ENCODE assay signal across 26 cellular contexts in the genomic region with DNA sequence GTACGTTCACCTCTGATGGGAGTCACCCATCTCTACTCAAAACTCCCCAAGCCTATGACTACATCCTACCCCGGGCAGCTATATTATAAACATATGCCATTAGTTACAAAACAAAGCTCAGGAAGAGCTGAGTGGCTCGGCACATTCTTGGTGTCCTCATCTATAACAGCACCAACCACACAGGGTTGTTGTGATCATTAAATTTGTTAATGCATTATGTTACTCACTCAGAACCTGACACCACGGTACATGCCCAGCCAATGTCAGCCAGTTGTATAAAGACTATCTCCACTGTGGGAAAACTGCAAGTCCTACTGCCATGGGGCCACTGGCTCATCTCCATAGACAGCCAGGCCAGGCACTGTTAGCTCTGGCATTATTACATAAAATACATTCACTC. TPM values are rescaled to one million over a fixed set of nuclear protein-coding genes. Genes with fewer than 3 reads are reported as not detected.
DNase-seq lines count a peak whose midpoint lies in the region; ATAC-seq, FAIRE-seq and TF ChIP-seq lines count a peak whose summit lies in the region.
"Had no signal": no experiment of that assay in that cellular context is flagged by ENCODE, and none has a peak within 500 bp of the region (broad histone marks: within the 10 kb centered on the region; RNA-seq: fewer than 3 reads in every experiment).

No MANE protein-coding gene starts in this region.

- 95% methylated on average over 4 of the region's 4 CpGs for WGBS in HepG2 (ENCODE audit: low lambda C conversion rate)
- 93% methylated on average over 4 of the region's 4 CpGs for WGBS in right lobe of liver (ENCODE audit: insufficient coverage, low coverage, low lambda C conversion rate, missing lambda C conversion rate)

- H3K9ac ChIP-seq in HepG2 (ENCODE audit: insufficient read depth, low read depth, low read length) = no peak overlapping the region
- H3K9ac ChIP-seq: SK-N-SH had no signal

- H3K27me3 ChIP-seq in HepG2 (ENCODE audit: control insufficient read depth in 1 of 2, insufficient read depth in 2 of 2, low read length in 2 of 2) = no peaks in the 10 kb centered on the region
- H3K27me3 ChIP-seq in right lobe of liver = no peaks in the 10 kb centered on the region
- H3K27me3 ChIP-seq: MG63 had no signal

- in situ Hi-C loops in HepG2 (cut with HindIII; ENCODE audit: extremely low pct_ligation_motif_present, low pct_unique_long_range_greater_than_20kb) = no loop called here

- H3K4me3 Mint-ChIP-seq in progenitor cell of endocrine pancreas (ENCODE audit: low read depth) = no peak overlapping the region
- H3K4me3 Mint-ChIP-seq: B cell, CD14-positive monocyte, GM23338 had no signal

- H3K9me3 Mint-ChIP-seq in progenitor cell of endocrine pancreas (ENCODE audit: low read depth) = no peaks in the 10 kb centered on the region

- CTCF ChIA-PET in HepG2 (lab: Yijun Ruan, JAX; ENCODE audit: low intra/inter-chr PET ratio, low total read pairs) = no interaction called here

- DNase-seq in HepG2 (ENCODE audit: low spot score) (no peak), right lobe of liver (no peak), fibroblast of peridontal ligament (ENCODE audit: extremely low read depth) (peak; percentile 9), progenitor cell of endocrine pancreas (ENCODE audit: low spot score, unreplicated experiment) (no peak), GM19238 (ENCODE audit: insufficient read length, low spot score) (no peak), cerebellar cortex (ENCODE audit: low spot score) (no peak), GDM1 (lab: John Stamatoyannopoulos, UW) (no peak), DMS114 treated with DMSO at 0.1 percent for 48 hours (lab: John Stamatoyannopoulos, UW; ENCODE audit: unreplicated experiment) (no peak)
- DNase-seq: DMS79; MG63; NCI-H1048; NCI-H1417 treated with DMSO at 0.1 percent for 48 hours; NCI-H187; NCI-H345; NCI-H524; NCI-H774; NK-92 treated with Interleukin-12 subunit alpha and Interleukin-12 subunit beta, amount 100 ng/mL, for 24 hours; SHP77 treated with DMSO at 0.1 percent for 48 hours; SK-N-SH had no signal

- H3K9me3 ChIP-seq in HepG2 (ENCODE audit: low read length) (no peaks in the 10 kb centered on the region), right lobe of liver (no peaks in the 10 kb centered on the region)
- H3K9me3 ChIP-seq: HAP-1, MG63, SK-N-SH had no signal

- H3K4me1 ChIP-seq in HepG2 (ENCODE audit: insufficient read depth, low read length) = peaks cover 19% of the 10 kb centered on the region
- H3K4me1 ChIP-seq in right lobe of liver = no peaks in the 10 kb centered on the region
- H3K4me1 ChIP-seq: HAP-1 had no signal

- FAIRE-seq in HepG2 (lab: Jason Lieb, UNC) = no peak
- FAIRE-seq: D721Med, K562 had no signal

- peak; percentile 44 for ATAC-seq in HepG2
- ATAC-seq in right lobe of liver = no peak
- ATAC-seq: GM23338, K562 had no signal

- no peaks in the 10 kb centered on the region for H3K4me1 Mint-ChIP-seq in progenitor cell of endocrine pancreas (ENCODE audit: low read depth)
- H3K4me1 Mint-ChIP-seq: GM23338 had no signal

- no peak for TF ChIP-seq EP300 in HepG2 (IDR thresholded peaks at IDR 0.05; ENCODE audit: low read depth in 2 of 2, low read length in 2 of 2)
- TF ChIP-seq EP300 in HepG2 (CRISPR knock-in tag; IDR thresholded peaks at IDR 0.05; ENCODE audit: borderline replicate concordance) = no peak

- peaks cover 19 to 66% of the 10 kb centered on the region in 2 experiments for H3K36me3 ChIP-seq in HepG2 (replicated peaks in 1 of 2; ENCODE audit: control insufficient read depth in 1 of 2, insufficient read depth in 2 of 2, low read length in 2 of 2)
- H3K36me3 ChIP-seq in right lobe of liver = peaks cover 2 to 43% (median 14%) of the 10 kb centered on the region in 4 donors

- H3K27me3 Mint-ChIP-seq in progenitor cell of endocrine pancreas = no peaks in the 10 kb centered on the region
- H3K27me3 Mint-ChIP-seq: B cell had no signal

- no peak for TF ChIP-seq POLR2A in HepG2 (IDR thresholded peaks at IDR 0.05; ENCODE audit: insufficient read depth in 1 of 2, low read depth in 2 of 2, low read length in 2 of 2)
- no peak for TF ChIP-seq POLR2A in right lobe of liver (IDR thresholded peaks at IDR 0.05)

- H3K27ac Mint-ChIP-seq in progenitor cell of endocrine pancreas = peak overlapping the region; percentile 36
- H3K27ac Mint-ChIP-seq: B cell, GM23338 had no signal

- no peak for TF ChIP-seq RAD21 in HepG2 (CRISPR knock-in tag; IDR thresholded peaks at IDR 0.05)

- intact Hi-C loops in HepG2 (cut with micrococcal nuclease; ENCODE audit: unreplicated experiment) (no loop called here), right lobe of liver (cut with DNase I) (no loop called here)

- H3K36me3 Mint-ChIP-seq in progenitor cell of endocrine pancreas (ENCODE audit: insufficient read depth) = peaks cover 38% of the 10 kb centered on the region

- no peak overlapping the region for H3K4me2 ChIP-seq in HepG2 (ENCODE audit: low read depth, low read length)
- H3K4me2 ChIP-seq: GM23338, SK-N-SH had no signal

- H3K79me2 ChIP-seq in HepG2 (ENCODE audit: insufficient read depth, low read length) = peaks cover 15% of the 10 kb centered on the region

- POLR2A ChIA-PET in HepG2 (lab: Yijun Ruan, JAX) = interaction anchor here (1.0 to 1.9 kb wide), 4 partner anchors 8 to 51 kb away, joined by 3 to 26 read pairs (median 9); a partner anchor contains a TSS

- H3K4me3 ChIP-seq in HepG2 (replicated peaks in 1 of 3; ENCODE audit: insufficient read depth in 1 of 3, low read depth in 2 of 3, low read length in 3 of 3) (no peak overlapping the region), right lobe of liver (no peak overlapping the region)
- H3K4me3 ChIP-seq: GM23338, HAP-1, K562, MG63 had no signal

- BruUV-seq in HepG2 (replicated peaks; lab: Mats Ljungman, UMichigan) = no TSS peak

- no peak for TF ChIP-seq CTCF in HepG2 (CRISPR knock-in tag; IDR thresholded peaks at IDR 0.05)
- TF ChIP-seq CTCF in right lobe of liver (IDR thresholded peaks at IDR 0.05) = no peak
- TF ChIP-seq CTCF in progenitor cell of endocrine pancreas (IDR thresholded peaks at IDR 0.05; ENCODE audit: unreplicated experiment) = no peak

- peak overlapping the region; percentile 51 for H3K27ac ChIP-seq in HepG2 (ENCODE audit: extremely low read length, insufficient read depth, low read length)
- H3K27ac ChIP-seq in right lobe of liver = no peak overlapping the region
- H3K27ac ChIP-seq: RWPE1 had no signal

- H4K20me1 ChIP-seq in HepG2 (ENCODE audit: insufficient read depth, low read length) = no peaks in the 10 kb centered on the region

- H2AFZ ChIP-seq in HepG2 (ENCODE audit: low read length) = no peak overlapping the region
- H2AFZ ChIP-seq: GM23338 had no signal

RNA-seq across cellular contexts. Expression of a gene that starts 7.7 kb away (rescaled TPM):
- total RNA-seq in HepG2 (2016; rRNA removed; fragmentation: Illumina TruSeq; extraction: Trizol) (98.2 and 104 TPM in 2 replicates), right lobe of liver (10 to 100 TPM; 10.9 to 21.6 (median 14.0) TPM), progenitor cell of endocrine pancreas (59.6 and 63.7 TPM in 2 replicates)
- 18.5 and 25.5 TPM in 2 replicates for total RNA-seq in HepG2 (2016; cell fraction: cytosol; rRNA removed; fragmentation: Illumina TruSeq; extraction: Trizol; ENCODE audit: low read depth)
- total RNA-seq in HepG2 (2016; cell fraction: insoluble cytoplasmic fraction; rRNA removed; fragmentation: Illumina TruSeq; extraction: Trizol) = 93.5 and 105 TPM in 2 replicates
- 26.4 and 27.7 TPM in 2 replicates for total RNA-seq in HepG2 (2016; cell fraction: membrane; rRNA removed; fragmentation: Illumina TruSeq; extraction: Trizol)
- total RNA-seq in HepG2 (2016; cell fraction: nucleus; rRNA removed; fragmentation: Illumina TruSeq; extraction: Trizol) = 58.6 and 74.7 TPM in 2 replicates
- 52.9 and 53.6 TPM in 2 replicates for polyA plus RNA-seq in HepG2 (2011; rRNA removed)
- 47.3 and 49.4 TPM in 2 replicates for polyA plus RNA-seq in HepG2 (2011; cell fraction: cytosol; rRNA removed)
- 76.2 and 82.6 TPM in 2 replicates for polyA plus RNA-seq in HepG2 (2011; cell fraction: nucleus; rRNA removed)
- 44.4 and 51.1 TPM in 2 replicates for polyA plus RNA-seq in HepG2 (2012)
- polyA plus RNA-seq in HepG2 (2016; cell fraction: cytosol; fragmentation: Illumina TruSeq; extraction: Trizol; ENCODE audit: low read depth) = 10.1 and 10.8 TPM in 2 replicates
- polyA plus RNA-seq in HepG2 (2016; cell fraction: insoluble cytoplasmic fraction; fragmentation: Illumina TruSeq; extraction: Trizol; ENCODE audit: low read depth) = 79.4 and 80.6 TPM in 2 replicates
- 13.2 and 15.4 TPM in 2 replicates for polyA plus RNA-seq in HepG2 (2016; cell fraction: membrane; fragmentation: Illumina TruSeq; extraction: Trizol; ENCODE audit: low read depth)
- polyA plus RNA-seq in HepG2 (2016; cell fraction: nucleus; fragmentation: Illumina TruSeq; extraction: Trizol; ENCODE audit: insufficient read depth, low read depth) = 158 TPM in 2 replicates
- 54.6 and 84.0 TPM in 2 replicates for polyA minus RNA-seq in HepG2 (2011; rRNA and poly(A)+ RNA removed; ENCODE audit: low replicate concordance)
- 22.6 and 31.7 TPM in 2 replicates for polyA minus RNA-seq in HepG2 (2011; cell fraction: cytosol; rRNA and poly(A)+ RNA removed)
- 50.5 and 51.2 TPM in 2 replicates for polyA minus RNA-seq in HepG2 (2011; cell fraction: nucleus; rRNA and poly(A)+ RNA removed)

RNA-seq across cellular contexts. Expression of a gene that starts 50.0 kb away (rescaled TPM):
- total RNA-seq in HepG2 (2016; rRNA removed; fragmentation: Illumina TruSeq; extraction: Trizol) = 14.8 and 16.4 TPM in 2 replicates
- total RNA-seq in HepG2 (2016; cell fraction: cytosol; rRNA removed; fragmentation: Illumina TruSeq; extraction: Trizol; ENCODE audit: low read depth) = 21.1 and 21.6 TPM in 2 replicates
- 13.2 and 16.1 TPM in 2 replicates for total RNA-seq in HepG2 (2016; cell fraction: insoluble cytoplasmic fraction; rRNA removed; fragmentation: Illumina TruSeq; extraction: Trizol)
- total RNA-seq in HepG2 (2016; cell fraction: membrane; rRNA removed; fragmentation: Illumina TruSeq; extraction: Trizol) = 33.7 and 34.5 TPM in 2 replicates
- total RNA-seq in HepG2 (2016; cell fraction: nucleus; rRNA removed; fragmentation: Illumina TruSeq; extraction: Trizol) = 7.4 and 8.0 TPM in 2 replicates
- polyA plus RNA-seq in HepG2 (2011; rRNA removed) = 18.3 and 21.2 TPM in 2 replicates
- polyA plus RNA-seq in HepG2 (2011; cell fraction: cytosol; rRNA removed) = 18.9 and 24.9 TPM in 2 replicates
- 15.4 and 17.2 TPM in 2 replicates for polyA plus RNA-seq in HepG2 (2011; cell fraction: nucleus; rRNA removed)
- polyA plus RNA-seq in HepG2 (2012) = 9.0 and 11.0 TPM in 2 replicates
- 26.2 and 27.1 TPM in 2 replicates for polyA plus RNA-seq in HepG2 (2016; cell fraction: cytosol; fragmentation: Illumina TruSeq; extraction: Trizol; ENCODE audit: low read depth)
- 14.6 and 16.1 TPM in 2 replicates for polyA plus RNA-seq in HepG2 (2016; cell fraction: insoluble cytoplasmic fraction; fragmentation: Illumina TruSeq; extraction: Trizol; ENCODE audit: low read depth)
- polyA plus RNA-seq in HepG2 (2016; cell fraction: membrane; fragmentation: Illumina TruSeq; extraction: Trizol; ENCODE audit: low read depth) = 32.9 and 35.0 TPM in 2 replicates
- 13.5 and 15.1 TPM in 2 replicates for polyA plus RNA-seq in HepG2 (2016; cell fraction: nucleus; fragmentation: Illumina TruSeq; extraction: Trizol; ENCODE audit: insufficient read depth, low read depth)
- polyA minus RNA-seq in HepG2 (2011; rRNA and poly(A)+ RNA removed; ENCODE audit: low replicate concordance) = 11.3 and 23.6 TPM in 2 replicates
- polyA minus RNA-seq in HepG2 (2011; cell fraction: cytosol; rRNA and poly(A)+ RNA removed) = 10.6 and 10.7 TPM in 2 replicates
- polyA minus RNA-seq in HepG2 (2011; cell fraction: nucleus; rRNA and poly(A)+ RNA removed) = 3.6 and 4.5 TPM in 2 replicates
- 10 to 100 TPM in 2 of 6 experiments, 1 to 10 TPM in 4; 6.5 to 13.3 (median 8.1) TPM for total RNA-seq in right lobe of liver
- 5.8 and 6.7 TPM in 2 replicates for total RNA-seq in progenitor cell of endocrine pancreas
